ENCODE assay signal across 8 cellular contexts in genomic region chrX:129932792-129933321, GRCh38. TPM values are rescaled to one million over a fixed set of nuclear protein-coding genes. Genes with fewer than 3 reads are reported as not detected.
A peak's percentile ranks its signal among the peaks of the same experiment; 100 is the strongest.
DNase-seq lines count a peak whose midpoint lies in the region; ATAC-seq and TF ChIP-seq lines count a peak whose summit lies in the region.

No MANE protein-coding gene starts in this region.

- H3K9ac ChIP-seq in skeletal muscle tissue (ENCODE audit: low read depth in 1 of 3, low read length in 3 of 3): peak overlapping the region in 2 of 3 donors; percentile 61 to 71

- CTCF ChIA-PET in activated CD4-positive, alpha-beta memory T cell treated with anti-CD3 and anti-CD28 coated beads for 36 hours (lab: Charles Lee): interaction anchor here (1.5 kb wide), 1 partner anchor 96 kb away, joined by 3 read pairs; no protein-coding TSS in a partner anchor

- peaks cover 3% of the 10 kb centered on the region for H3K27me3 Mint-ChIP-seq in activated CD4-positive, alpha-beta memory T cell treated with anti-CD3 and anti-CD28 coated beads for 36 hours

- POLR2A ChIA-PET in activated CD4-positive, alpha-beta memory T cell treated with anti-CD3 and anti-CD28 coated beads for 36 hours (lab: Charles Lee): no interaction called here

- H3K79me2 ChIP-seq in hepatocyte: no peaks in the 10 kb centered on the region

- intact Hi-C loops in activated CD4-positive, alpha-beta memory T cell treated with anti-CD3 and anti-CD28 coated beads for 36 hours (cut with micrococcal nuclease): loop anchor here (1.0 to 2.0 kb wide), 3 partner anchors 49 to 152 kb away; partner anchors contain the start of gene BCORL1

- H3K4me1 Mint-ChIP-seq in activated CD4-positive, alpha-beta memory T cell treated with anti-CD3 and anti-CD28 coated beads for 36 hours (ENCODE audit: low read depth): peaks cover 3% of the 10 kb centered on the region

- no peaks in the 10 kb centered on the region for H3K9me2 ChIP-seq in hepatocyte (replicated peaks; ENCODE audit: insufficient read depth)

- TF ChIP-seq CTCF in hepatocyte (IDR thresholded peaks at IDR 0.05; ENCODE audit: poor library complexity): no peak

- H3K27me3 ChIP-seq in hepatocyte: peaks cover 10% of the 10 kb centered on the region
- H3K27me3 ChIP-seq in skeletal muscle tissue (ENCODE audit: control insufficient read depth in 3 of 3, insufficient read depth in 3 of 3, low read length in 3 of 3): peaks cover 0 to 2% (median 0%) of the 10 kb centered on the region in 3 donors

- H3K36me3 ChIP-seq in hepatocyte (replicated peaks; ENCODE audit: insufficient read depth, low read depth): no peaks in the 10 kb centered on the region
- peaks cover 0 to 6% (median 3%) of the 10 kb centered on the region in 3 donors for H3K36me3 ChIP-seq in skeletal muscle tissue (ENCODE audit: control insufficient read depth in 3 of 3, insufficient read depth in 3 of 3, low read length in 3 of 3)

- ATAC-seq in HG02798 (IDR thresholded peaks at IDR 0.05; ENCODE audit: poor library complexity, unreplicated experiment) (peak; percentile 3), GM21526 (IDR thresholded peaks at IDR 0.05; ENCODE audit: low FRiP score, unreplicated experiment) (no peak)

- H3K9me3 ChIP-seq in hepatocyte (ENCODE audit: low read depth) (no peaks in the 10 kb centered on the region), skeletal muscle tissue (ENCODE audit: control insufficient read depth in 3 of 3, low read length in 3 of 3) (no peaks in the 10 kb centered on the region)

- H3K27ac ChIP-seq in hepatocyte (no peak overlapping the region), skeletal muscle tissue (ENCODE audit: low read depth, low read length) (no peak overlapping the region)

- H3K4me3 ChIP-seq in hepatocyte (no peak overlapping the region), skeletal muscle tissue (ENCODE audit: low read length in 3 of 3) (peak overlapping the region in 2 of 3 donors; percentile 56 to 64)

- H3K27ac Mint-ChIP-seq in activated CD4-positive, alpha-beta memory T cell treated with anti-CD3 and anti-CD28 coated beads for 36 hours: no peak overlapping the region

- peak overlapping the region; percentile 57 for H3K4me3 Mint-ChIP-seq in activated CD4-positive, alpha-beta memory T cell treated with anti-CD3 and anti-CD28 coated beads for 36 hours

- peak overlapping the region; percentile 80 for H3K4me2 ChIP-seq in hepatocyte

- no peaks in the 10 kb centered on the region for H4K20me1 ChIP-seq in hepatocyte (ENCODE audit: insufficient read depth, poor library complexity, severe bottlenecking)

- H2AFZ ChIP-seq in hepatocyte: peak overlapping the region; percentile 40

- H3K9me3 Mint-ChIP-seq in activated CD4-positive, alpha-beta memory T cell treated with anti-CD3 and anti-CD28 coated beads for 36 hours: no peaks in the 10 kb centered on the region

- DNase-seq in DMS53 (lab: John Stamatoyannopoulos, UW) (peak; percentile 61), DMS53 treated with DMSO at 0.1 percent for 48 hours (lab: John Stamatoyannopoulos, UW; ENCODE audit: unreplicated experiment) (no peak), hepatocyte (ENCODE audit: low spot score) (peak; percentile 22)
- peak; percentile 18 for DNase-seq in activated CD4-positive, alpha-beta memory T cell treated with anti-CD3 and anti-CD28 coated beads for 36 hours
- DNase-seq in effector CD4-positive, alpha-beta T cell: no peak

- WGBS in hepatocyte (ENCODE audit: low lambda C conversion rate, missing lambda C conversion rate): 44% methylated on average over 44 of the region's 50 CpGs

- peaks cover 4% of the 10 kb centered on the region for H3K36me3 Mint-ChIP-seq in activated CD4-positive, alpha-beta memory T cell treated with anti-CD3 and anti-CD28 coated beads for 36 hours

- no peaks in the 10 kb centered on the region for H3K4me1 ChIP-seq in hepatocyte (ENCODE audit: insufficient read depth)
- peaks cover 0 to 7% (median 2%) of the 10 kb centered on the region in 3 donors for H3K4me1 ChIP-seq in skeletal muscle tissue (ENCODE audit: control insufficient read depth in 3 of 3, insufficient read depth in 3 of 3, low read length in 3 of 3)

RNA-seq across cellular contexts. Expression of gene UTP14A, which starts 26.9 kb away (rescaled TPM):
- total RNA-seq in activated CD4-positive, alpha-beta memory T cell treated with anti-CD3 and anti-CD28 coated beads for 36 hours: 10 to 100 TPM; 29.9 to 31.7 TPM
- 11.4 and 13.1 TPM in 2 replicates for total RNA-seq in hepatocyte
- polyA plus RNA-seq in hepatocyte: 8.7 and 10.5 TPM in 2 replicates
- 17.7 TPM for total RNA-seq in skeletal muscle tissue

RNA-seq across cellular contexts. Expression of gene BCORL1, which starts 49.6 kb away (rescaled TPM):
- total RNA-seq in activated CD4-positive, alpha-beta memory T cell treated with anti-CD3 and anti-CD28 coated beads for 36 hours: 10 to 100 TPM in 1 of 2 experiments, 1 to 10 TPM in 1; 9.2 to 10.5 TPM
- total RNA-seq in hepatocyte (3.0 and 3.4 TPM in 2 replicates), skeletal muscle tissue (5.2 TPM)
- 8.0 and 9.2 TPM in 2 replicates for polyA plus RNA-seq in hepatocyte

Comparison
In these comparisons a context has a peak if more than half of its experiments do, and no peak if none do; other contexts are left out.
1. DNase-seq: peak in DMS53 (single experiment), activated CD4-positive, alpha-beta memory T cell treated with anti-CD3 and anti-CD28 coated beads for 36 hours (single experiment) and hepatocyte (single experiment); none in DMS53 treated with DMSO at 0.1 percent for 48 hours (single experiment) and effector CD4-positive, alpha-beta T cell (single experiment).